11 cellular contexts compared by ENCODE assay signal in the genomic region with DNA sequence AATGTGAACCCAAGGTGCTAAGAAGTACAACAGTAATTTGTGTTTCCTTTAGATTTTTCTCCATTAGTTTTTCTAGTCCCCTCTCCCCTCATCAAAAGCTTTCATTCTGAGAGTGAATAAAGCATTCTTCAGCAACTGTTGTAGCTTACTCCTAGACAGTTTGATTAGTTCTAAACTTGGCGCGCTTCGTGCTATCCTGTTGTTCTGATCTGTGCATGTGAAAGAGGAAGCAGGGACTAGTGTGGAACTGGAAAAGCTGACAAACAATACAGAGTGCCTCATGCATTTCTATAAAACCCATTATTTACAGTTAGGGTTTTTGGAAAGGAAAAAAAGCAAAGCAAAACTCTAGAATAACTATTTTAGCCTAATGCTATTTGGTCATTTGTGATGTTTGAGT.
"Had no signal": no experiment of that assay in that cellular context is flagged by ENCODE, and none has a peak within 500 bp of the region (broad histone marks: within the 10 kb centered on the region; RNA-seq: fewer than 3 reads in every experiment).

No MANE protein-coding gene starts in this region.

- DNase-seq: activated CD4-positive, alpha-beta T cell treated with anti-CD3 and anti-CD28 coated beads for 48 hours; activated naive CD4-positive, alpha-beta T cell treated with anti-CD3 and anti-CD28 coated beads, Interleukin-2, amount 50 U/mL, for 16 hours; central memory CD4-positive, alpha-beta T cell; cortex of kidney; effector CD8-positive, alpha-beta T cell; tibial artery had no signal

- H3K4me3 Mint-ChIP-seq: neural crest cell had no signal

- H3K27ac Mint-ChIP-seq: activated T-helper 2 cell treated with anti-CD3 and anti-CD28 coated beads, Interferon-gamma antibody, Interleukin-2, Interleukin-4, amounts not matched to agents 10 μg/mL and 5 μg/mL and 100 μg/mL, durations not matched to agents 14 hours and 24 hours and 36 hours had no signal

- H3K4me2 ChIP-seq: smooth muscle cell had no signal

- H3K27me3 ChIP-seq: adrenal gland, tibial artery, vagina had no signal

- H3K9me3 ChIP-seq: adrenal gland, tibial artery, vagina had no signal

- H3K4me3 ChIP-seq: adrenal gland, smooth muscle cell, tibial artery had no signal

- H3K36me3 ChIP-seq: adrenal gland, tibial artery, vagina had no signal

- H3K27ac ChIP-seq: tibial artery, vagina had no signal
